25 cellular contexts compared by ENCODE assay signal in genomic region chr10:126294451-126294850, GRCh38.
"Had no signal": no experiment of that assay in that cellular context is flagged by ENCODE, and none has a peak within 500 bp of the region (broad histone marks: within the 10 kb centered on the region; RNA-seq: fewer than 3 reads in every experiment).

No MANE protein-coding gene starts in this region.

- DNase-seq: activated CD4-positive, alpha-beta T cell treated with anti-CD3 and anti-CD28 coated beads for 4 hours; activated CD4-positive, alpha-beta T cell treated with anti-CD3 and anti-CD28 coated beads, Interleukin-2, amount 50 U/mL, for 48 hours; activated CD4-positive, CD25-positive, alpha-beta regulatory T cell; activated gamma-delta T cell; activated naive CD4-positive, alpha-beta T cell treated with anti-CD3 and anti-CD28 coated beads, Interleukin-2, amount 50 U/mL, for 16 hours; activated naive CD8-positive, alpha-beta T cell treated with anti-CD3 and anti-CD28 coated beads, Interleukin-2, amount 50 U/mL, for 24 hours; aorta; brain microvascular endothelial cell; central memory CD4-positive, alpha-beta T cell; effector memory CD8-positive, alpha-beta T cell; glutamatergic neuron; hypothalamus; left lung; naive thymus-derived CD4-positive, alpha-beta T cell; psoas muscle; right cardiac atrium; stimulated activated CD4-positive, alpha-beta T cell treated with anti-CD3 and anti-CD28 coated beads, Interleukin-2, amount 100 ng/mL, for 24 hours; stimulated activated naive CD8-positive, alpha-beta T cell treated with anti-CD3 and anti-CD28 coated beads, Interleukin-15, amount 100 ng/mL, for 72 hours; T1000 had no signal

- H3K4me3 ChIP-seq: esophagus muscularis mucosa, left lung, lung, neural progenitor cell, psoas muscle, suprapubic skin, tibial nerve had no signal

- H3K27me3 ChIP-seq: brain microvascular endothelial cell, esophagus muscularis mucosa, left lung, neural progenitor cell, suprapubic skin, tibial nerve had no signal

- H3K9me3 ChIP-seq: left lung, psoas muscle, suprapubic skin, tibial nerve had no signal

- ATAC-seq: activated naive CD8-positive, alpha-beta T cell treated with anti-CD3 and anti-CD28 coated beads, Interleukin-2, amount 50 U/mL, for 24 hours; effector memory CD8-positive, alpha-beta T cell; left lung; naive thymus-derived CD4-positive, alpha-beta T cell; psoas muscle; right cardiac atrium; stimulated activated effector memory CD8-positive, alpha-beta T cell treated with anti-CD3 and anti-CD28 coated beads, Interleukin-12 subunit alpha, Interleukin-12 subunit beta, amount 100 ng/mL, for 72 hours; stimulated activated naive CD8-positive, alpha-beta T cell treated with anti-CD3 and anti-CD28 coated beads, Interleukin-15, amount 100 ng/mL, for 72 hours had no signal

- H3K4me1 ChIP-seq: esophagus muscularis mucosa, left lung, neural progenitor cell, psoas muscle, suprapubic skin, tibial nerve had no signal

- H3K36me3 ChIP-seq: brain microvascular endothelial cell, esophagus muscularis mucosa, left lung, neural progenitor cell, suprapubic skin, tibial nerve had no signal

- H3K27ac ChIP-seq: brain microvascular endothelial cell, esophagus muscularis mucosa, left lung, neural progenitor cell, psoas muscle, suprapubic skin, tibial nerve had no signal
